In the genomic region with DNA sequence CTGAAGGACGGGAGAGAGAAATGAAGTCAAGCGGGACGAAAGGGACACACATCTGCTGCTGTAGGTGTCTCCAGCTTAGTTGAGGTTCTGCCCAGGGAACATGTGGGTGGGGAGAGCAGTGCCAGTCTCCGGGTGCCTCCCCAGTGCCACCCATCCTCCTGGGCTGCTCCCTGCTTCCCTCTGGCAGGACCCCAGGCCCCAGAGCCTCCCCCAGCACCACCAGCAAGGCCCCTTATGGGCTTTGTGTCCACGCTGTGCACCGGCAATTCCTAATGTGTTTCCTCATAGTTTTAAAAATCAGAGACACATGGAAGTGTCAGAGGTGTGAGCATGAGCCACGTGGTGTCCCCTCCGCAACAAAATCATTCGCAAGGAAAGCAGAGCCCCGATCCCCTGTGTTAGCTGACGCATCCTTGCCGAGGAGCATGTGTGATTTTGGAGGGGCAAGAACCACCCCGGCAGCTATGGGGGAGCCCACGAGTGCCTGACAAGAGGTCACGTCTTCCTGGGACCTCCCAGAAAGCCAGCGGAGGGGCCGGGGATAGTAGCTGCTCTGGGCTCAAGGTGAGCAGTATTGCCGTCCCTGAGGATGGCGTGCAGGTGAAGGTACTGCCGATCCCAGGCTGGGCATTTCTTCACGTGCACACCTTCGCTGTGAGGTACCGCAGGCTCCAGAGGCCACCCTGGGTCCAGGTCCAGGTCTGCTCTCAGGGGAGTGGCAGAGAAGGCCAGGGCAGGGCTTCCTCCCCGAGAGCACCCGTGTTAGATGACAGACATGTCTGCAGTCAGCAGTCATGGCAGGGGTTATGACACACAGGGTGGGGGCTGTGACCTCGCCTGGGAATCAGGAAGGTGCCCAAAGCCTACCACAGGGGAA, we compare ENCODE assay signal across 14 cellular contexts.
A peak's percentile ranks its signal among the peaks of the same experiment; 100 is the strongest.
DNase-seq lines count a peak whose midpoint lies in the region; ATAC-seq and TF ChIP-seq lines count a peak whose summit lies in the region.
"Had no signal": no experiment of that assay in that cellular context is flagged by ENCODE, and none has a peak within 500 bp of the region (broad histone marks: within the 10 kb centered on the region; RNA-seq: fewer than 3 reads in every experiment).

No MANE protein-coding gene starts in this region.

- no peaks in the 10 kb centered on the region for H3K9me3 ChIP-seq in right lobe of liver
- H3K9me3 ChIP-seq in tibial artery = no peaks in the 10 kb centered on the region
- H3K9me3 ChIP-seq: A549, Caco-2 had no signal

- no peak for TF ChIP-seq POLR2A in right lobe of liver (IDR thresholded peaks at IDR 0.05)

- TF ChIP-seq CTCF in chondrocyte (IDR thresholded peaks at IDR 0.05) (no peak), right lobe of liver (IDR thresholded peaks at IDR 0.05) (no peak), tibial artery (IDR thresholded peaks at IDR 0.05) (no peak), CD14-positive monocyte (IDR thresholded peaks at IDR 0.05) (no peak)

- H3K4me1 ChIP-seq in right lobe of liver (no peaks in the 10 kb centered on the region), tibial artery (no peaks in the 10 kb centered on the region)
- H3K4me1 ChIP-seq: A549 had no signal

- WGBS in right lobe of liver (ENCODE audit: insufficient coverage, low coverage, low lambda C conversion rate, missing lambda C conversion rate) = 80% methylated on average over 1 of the region's 26 CpGs

- no peak overlapping the region for H3K27ac Mint-ChIP-seq in chondrocyte (ENCODE audit: unreplicated experiment)
- no peak overlapping the region for H3K27ac Mint-ChIP-seq in CD14-positive monocyte
- H3K27ac Mint-ChIP-seq: CD8-positive, alpha-beta memory T cell; HFFc6; IgD-negative memory B cell had no signal

- H3K4me3 Mint-ChIP-seq in chondrocyte (ENCODE audit: unreplicated experiment) = no peak overlapping the region
- no peak overlapping the region for H3K4me3 Mint-ChIP-seq in CD14-positive monocyte
- H3K4me3 Mint-ChIP-seq: CD8-positive, alpha-beta memory T cell; HFFc6 had no signal

- H3K27me3 Mint-ChIP-seq in chondrocyte (ENCODE audit: low read depth) (no peaks in the 10 kb centered on the region), CD14-positive monocyte (ENCODE audit: low read depth in 3 of 3) (peaks cover 0 to 1% (median 0%) of the 10 kb centered on the region in 3 donors)
- H3K27me3 Mint-ChIP-seq: CD8-positive, alpha-beta memory T cell; IgD-negative memory B cell had no signal

- no peaks in the 10 kb centered on the region for H3K9me3 Mint-ChIP-seq in chondrocyte (ENCODE audit: low read depth)
- H3K9me3 Mint-ChIP-seq in CD14-positive monocyte = peaks cover 0 to 2% (median 0%) of the 10 kb centered on the region in 7 donors
- H3K9me3 Mint-ChIP-seq: CD8-positive, alpha-beta memory T cell had no signal

- H3K4me1 Mint-ChIP-seq in chondrocyte (ENCODE audit: low read depth) (peaks cover 6% of the 10 kb centered on the region), CD14-positive monocyte (no peaks in the 10 kb centered on the region)
- H3K4me1 Mint-ChIP-seq: CD8-positive, alpha-beta memory T cell; IgD-negative memory B cell had no signal

- H3K27ac ChIP-seq in right lobe of liver = no peak overlapping the region
- no peak overlapping the region for H3K27ac ChIP-seq in tibial artery
- H3K27ac ChIP-seq: A549 had no signal

- H3K27me3 ChIP-seq in right lobe of liver = no peaks in the 10 kb centered on the region
- no peaks in the 10 kb centered on the region for H3K27me3 ChIP-seq in tibial artery

- H3K4me3 ChIP-seq in right lobe of liver = no peak overlapping the region
- no peak overlapping the region for H3K4me3 ChIP-seq in tibial artery
- H3K4me3 ChIP-seq: A549 had no signal

- intact Hi-C loops in right lobe of liver (cut with DNase I) = no loop called here
- intact Hi-C loops in posterior vena cava (cut with DNase I) = no loop called here
- intact Hi-C loops in tibial artery (cut with DNase I; ENCODE audit: low total_unique reads) = no loop called here
- intact Hi-C loops in CD14-positive monocyte (cut with micrococcal nuclease) = no loop called here

- H3K36me3 Mint-ChIP-seq in chondrocyte (ENCODE audit: low read depth) (no peaks in the 10 kb centered on the region), CD14-positive monocyte (no peaks in the 10 kb centered on the region)
- H3K36me3 Mint-ChIP-seq: CD8-positive, alpha-beta memory T cell; IgD-negative memory B cell had no signal

- H3K36me3 ChIP-seq in right lobe of liver (no peaks in the 10 kb centered on the region), tibial artery (peaks cover 0 to 21% (median 8%) of the 10 kb centered on the region in 3 donors)

- DNase-seq in chondrocyte (ENCODE audit: low spot score) (peak; percentile 85), right lobe of liver (peak in 2 of 3 donors; percentile 31 to 39), posterior vena cava (ENCODE audit: low spot score) (peak; percentile 75), tibial artery (peak; percentile 13 to 47), CD14-positive monocyte (ENCODE audit: low spot score) (no peak)
- DNase-seq: Caco-2; CD8-positive, alpha-beta memory T cell; GF-D8; HCEC 1CT; HFFc6 had no signal

- peak in 1 of 4 donors; percentile 22 for ATAC-seq in right lobe of liver
- no peak for ATAC-seq in HG03039 (IDR thresholded peaks at IDR 0.05; ENCODE audit: unreplicated experiment)
- ATAC-seq in GM19035 (IDR thresholded peaks at IDR 0.05; ENCODE audit: unreplicated experiment) = no peak
- ATAC-seq: A549 had no signal
